ENCODE assay signal across 1 cellular context in genomic region chr3:196637941-196638340, GRCh38. TPM values are rescaled to one million over a fixed set of nuclear protein-coding genes. Genes with fewer than 3 reads are reported as not detected.
"Had no signal": no experiment of that assay in that cellular context is flagged by ENCODE, and none has a peak within 500 bp of the region (broad histone marks: within the 10 kb centered on the region; RNA-seq: fewer than 3 reads in every experiment).

No MANE protein-coding gene starts in this region.

RNA-seq across cellular contexts. Expression of gene NRROS, which starts 1.6 kb away (rescaled TPM):
- polyA plus RNA-seq: hepatocyte had no signal
